7 cellular contexts compared by ENCODE assay signal in genomic region chr2:98269274-98269673, GRCh38.
A peak's percentile ranks its signal among the peaks of the same experiment; 100 is the strongest.
DNase-seq lines count a peak whose midpoint lies in the region; ATAC-seq and TF ChIP-seq lines count a peak whose summit lies in the region.

No MANE protein-coding gene starts in this region.

- ATAC-seq in T-cell (replicated peaks in 1 of 4) (no peak), GM19452 (IDR thresholded peaks at IDR 0.05; ENCODE audit: unreplicated experiment) (no peak)

- CTCF ChIA-PET in T-cell (lab: Charles Lee), result interaction anchor here in 1 of 2 donors (0.8 to 1.7 kb wide), 2 partner anchors 458 to 462 kb away, joined by 3 to 6 read pairs; no protein-coding TSS in a partner anchor

- H3K9me3 Mint-ChIP-seq in T-cell, result peaks cover 4 to 15% (median 5%) of the 10 kb centered on the region in 3 donors

- H3K27ac Mint-ChIP-seq in T-cell, result no peak overlapping the region

- H3K36me3 ChIP-seq in sigmoid colon, result no peaks in the 10 kb centered on the region

- H3K4me1 Mint-ChIP-seq in T-cell, result no peaks in the 10 kb centered on the region

- TF ChIP-seq EP300 in sigmoid colon (IDR thresholded peaks at IDR 0.05), result no peak

- H3K9me3 ChIP-seq in sigmoid colon, result peaks cover 0 to 5% (median 0%) of the 10 kb centered on the region in 4 donors

- no peaks in the 10 kb centered on the region for H3K27me3 ChIP-seq in sigmoid colon

- no peak overlapping the region for H3K4me3 ChIP-seq in sigmoid colon

- 27 to 30% methylated on average over 2 of the region's 2 CpGs for WGBS in sigmoid colon, 2 donors

- H3K4me1 ChIP-seq in sigmoid colon, result peaks cover 0 to 31% (median 20%) of the 10 kb centered on the region in 4 donors

- H3K27me3 Mint-ChIP-seq in T-cell, result peaks cover 13 to 22% of the 10 kb centered on the region in 2 donors

- H3K4me3 Mint-ChIP-seq in T-cell, result no peak overlapping the region

- intact Hi-C loops in sigmoid colon (cut with DNase I), result loop anchor here (2.0 kb wide), 1 partner anchor 462 kb away; no protein-coding TSS in a partner anchor

- TF ChIP-seq POLR2A in sigmoid colon (IDR thresholded peaks at IDR 0.05), result no peak

- peak; percentile 61 for DNase-seq in EH (ENCODE audit: low read depth)
- DNase-seq in HT1080 (ENCODE audit: low read depth), result peak; percentile 36
- DNase-seq in SK-N-DZ (ENCODE audit: low spot score), result peak; percentile 39
- peak; percentile 38 for DNase-seq in foreskin melanocyte
- no peak for DNase-seq in sigmoid colon
- no peak for DNase-seq in T-cell

- H3K27ac ChIP-seq in sigmoid colon, result peak overlapping the region in 1 of 4 donors; percentile 34

- POLR2A ChIA-PET in T-cell (lab: Charles Lee), result interaction anchor here in 1 of 2 donors (0.6 kb wide), 1 partner anchor 18 kb away, joined by 3 read pairs; no protein-coding TSS in a partner anchor

- peak; percentile 51 to 87 (median 68) for TF ChIP-seq CTCF in sigmoid colon (IDR thresholded peaks at IDR 0.05)

- no peaks in the 10 kb centered on the region for H3K36me3 Mint-ChIP-seq in T-cell

Comparison
In these comparisons a context has a peak if more than half of its experiments do, and no peak if none do; other contexts are left out.
1. DNase-seq: peak in EH (single experiment), HT1080 (single experiment), SK-N-DZ (single experiment) and foreskin melanocyte (single experiment); none in sigmoid colon (single experiment) and T-cell (0 of 34).